1 cellular context compared by ENCODE assay signal in genomic region chr12:21234395-21234794, GRCh38.
A peak's percentile ranks its signal among the peaks of the same experiment; 100 is the strongest.
TF ChIP-seq lines count a peak whose summit lies in the region.

No MANE protein-coding gene starts in this region.

TF ChIP-seq in K562, 482 proteins besides CTCF, POLR2A, EP300 and RAD21 (continued from another document and continues in another):
- TF ChIP-seq BRF2 (IDR thresholded peaks at IDR 0.05; ENCODE audit: borderline replicate concordance, insufficient read depth, insufficient read length) (no peak), MEF2A (IDR thresholded peaks at IDR 0.05; ENCODE audit: control insufficient read depth, low read depth, low read length) (no peak), L3MBTL2 (IDR thresholded peaks at IDR 0.05) (no peak), TSHZ1 (CRISPR knock-in tag; IDR thresholded peaks at IDR 0.05) (peak; percentile 82; the same call in 1 of the 2 replicates), STAT6 (CRISPR knock-in tag; IDR thresholded peaks at IDR 0.05) (no peak), FOS (IDR thresholded peaks at IDR 0.05; ENCODE audit: extremely low read depth, insufficient read length) (no peak), KLF1 (tag; IDR thresholded peaks at IDR 0.05) (no peak), DIDO1 (tag; IDR thresholded peaks at IDR 0.05; ENCODE audit: low read depth) (no peak), MIER1 (IDR thresholded peaks at IDR 0.05; ENCODE audit: low read depth) (no peak), MED1 (CRISPR knock-in tag; IDR thresholded peaks at IDR 0.05; ENCODE audit: borderline replicate concordance) (no peak), ZNF511 (CRISPR knock-in tag; IDR thresholded peaks at IDR 0.05) (no peak), ZNF408 (CRISPR knock-in tag; IDR thresholded peaks at IDR 0.05; ENCODE audit: low read depth) (no peak), FUS (optimal IDR thresholded peaks at IDR 0.05; ENCODE audit: low read depth, low read length) (no peak), THRA (IDR thresholded peaks at IDR 0.05) (no peak), E4F1 (CRISPR knock-in tag; IDR thresholded peaks at IDR 0.05; ENCODE audit: borderline replicate concordance) (no peak), MYBL2 (IDR thresholded peaks at IDR 0.05; ENCODE audit: low read depth) (no peak), MYBL2 (CRISPR knock-in tag; IDR thresholded peaks at IDR 0.05; ENCODE audit: borderline replicate concordance) (no peak), ELF2 (CRISPR knock-in tag; IDR thresholded peaks at IDR 0.05) (no peak), MGA (IDR thresholded peaks at IDR 0.05) (no peak), MECOM (CRISPR knock-in tag; IDR thresholded peaks at IDR 0.05) (no peak), HDAC6 (IDR thresholded peaks at IDR 0.05; ENCODE audit: low read depth, low read length) (no peak), PTRF (tag; IDR thresholded peaks at IDR 0.05) (no peak), CBX3 (IDR thresholded peaks at IDR 0.05; ENCODE audit: borderline replicate concordance in 1 of 2, low read length in 2 of 2) (no peak), MAFF (IDR thresholded peaks at IDR 0.05; ENCODE audit: low read length) (no peak), COPS2 (conservative IDR thresholded peaks at IDR 0.05) (no peak), CXXC5 (CRISPR knock-in tag; IDR thresholded peaks at IDR 0.05) (peak; percentile 47; the same call in 1 of the 2 replicates), MTA2 (IDR thresholded peaks at IDR 0.05; ENCODE audit: low read depth) (no peak), CLOCK (CRISPR knock-in tag; IDR thresholded peaks at IDR 0.05; ENCODE audit: borderline replicate concordance) (no peak), ZNF717 (CRISPR knock-in tag; IDR thresholded peaks at IDR 0.05) (no peak)
